ENCODE assay signal across 19 cellular contexts in genomic region chr22:49136816-49137180, GRCh38.
"Had no signal": no experiment of that assay in that cellular context is flagged by ENCODE, and none has a peak within 500 bp of the region (broad histone marks: within the 10 kb centered on the region; RNA-seq: fewer than 3 reads in every experiment).

No MANE protein-coding gene starts in this region.

- H3K27ac Mint-ChIP-seq: IgD-negative memory B cell had no signal

- FAIRE-seq: HTR-8/SVneo, K562, RCC 7860 had no signal

- H3K27ac ChIP-seq: HL-60, KMS-11 had no signal

- H3K4me3 ChIP-seq: K562 had no signal

- H3K9me3 ChIP-seq: SK-N-SH had no signal

- DNase-seq: Kasumi-1, MM.1S, NCI-H1092 treated with DMSO at 0.1 percent for 48 hours, NCI-H1436, NCI-H187, NCI-H2029, NCI-H2081 treated with DMSO at 0.1 percent for 48 hours, NCI-H2171, NCI-H226, NCI-H446, RPMI8226, SK-N-SH, SW 1271 had no signal

- ATAC-seq: K562 had no signal

- H3K4me1 Mint-ChIP-seq: IgD-negative memory B cell had no signal
